ENCODE assay signal across 7 cellular contexts in the genomic region with DNA sequence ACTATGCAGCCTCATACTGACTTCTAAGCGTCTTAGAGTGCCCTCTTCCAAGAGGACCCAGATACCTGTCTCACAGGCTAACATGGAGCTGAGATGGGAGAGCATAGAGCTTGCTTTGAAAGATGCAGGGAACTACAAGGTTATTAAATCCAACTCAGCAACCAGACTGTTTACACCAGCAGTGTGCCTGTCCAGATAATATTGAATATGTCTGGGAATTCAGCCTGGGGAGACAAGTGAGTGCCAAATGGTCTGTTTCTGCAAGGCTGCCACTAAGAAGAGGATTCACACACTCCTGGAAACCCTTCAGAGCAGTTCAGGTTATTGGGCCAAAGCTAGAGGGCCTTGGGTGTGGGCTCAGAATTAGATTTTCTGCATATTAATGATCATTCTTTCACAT.
"Had no signal": no experiment of that assay in that cellular context is flagged by ENCODE, and none has a peak within 500 bp of the region (broad histone marks: within the 10 kb centered on the region; RNA-seq: fewer than 3 reads in every experiment).

No MANE protein-coding gene starts in this region.

- FAIRE-seq: H1, H54, HTR-8/SVneo had no signal

- H3K4me3 Mint-ChIP-seq: GM23338, H9 had no signal

- DNase-seq: H9, HCEC 1CT, IMR-90 had no signal

- H3K9me3 Mint-ChIP-seq: H9 had no signal

- H3K4me2 ChIP-seq: GM23338 had no signal

- H3K4me3 ChIP-seq: GM23338 had no signal

- ATAC-seq: GM23338 had no signal

- H3K4me1 Mint-ChIP-seq: GM23338 had no signal

- H2AFZ ChIP-seq: GM23338 had no signal

- H3K27ac Mint-ChIP-seq: GM23338, H9 had no signal
